ENCODE assay signal across 1 cellular context in genomic region chr11:9708544-9708943, GRCh38.
TF ChIP-seq lines count a peak whose summit lies in the region.

No MANE protein-coding gene starts in this region.

TF ChIP-seq in endothelial cell of umbilical vein, 7 proteins besides CTCF, POLR2A, EP300 and RAD21 (continued from another document):
- TF ChIP-seq EZH2 (IDR thresholded peaks at IDR 0.05; ENCODE audit: borderline replicate concordance, low read depth, low read length, severe bottlenecking) (no peak), POLR2AphosphoS5 (IDR thresholded peaks at IDR 0.05; ENCODE audit: insufficient read depth, low read depth, low read length) (peak; percentile 85)
TF ChIP-seq in endothelial cell of umbilical vein: peak in this region for 5.
